19 cellular contexts compared by ENCODE assay signal in genomic region chr16:57727610-57728009, GRCh38. TPM values are rescaled to one million over a fixed set of nuclear protein-coding genes. Genes with fewer than 3 reads are reported as not detected.
A peak's percentile ranks its signal among the peaks of the same experiment; 100 is the strongest.
DNase-seq lines count a peak whose midpoint lies in the region; ATAC-seq and TF ChIP-seq lines count a peak whose summit lies in the region.
"Had no signal": no experiment of that assay in that cellular context is flagged by ENCODE, and none has a peak within 500 bp of the region (broad histone marks: within the 10 kb centered on the region; RNA-seq: fewer than 3 reads in every experiment).

No MANE protein-coding gene starts in this region.

- H3K4me3 ChIP-seq in H7 (ENCODE audit: insufficient read depth, low read depth, low read length) (no peak overlapping the region), fibroblast of pulmonary artery (replicated peaks; ENCODE audit: low read depth, low read length) (no peak overlapping the region), upper lobe of right lung (no peak overlapping the region), ascending aorta (no peak overlapping the region)
- H3K4me3 ChIP-seq: SK-N-MC had no signal

- H3K27ac Mint-ChIP-seq in activated T-helper 1 cell treated with anti-CD3 and anti-CD28 coated beads, Interleukin-12 subunit alpha, Interleukin-12 subunit beta, Interleukin-2, Interleukin-4 antibody, amounts not matched to agents 30 ng/mL and 10 ng/mL and 1 ng/mL, durations not matched to agents 14 hours and 24 hours and 36 hours: peak overlapping the region; percentile 21

- H3K27ac ChIP-seq in upper lobe of right lung: no peak overlapping the region
- H3K27ac ChIP-seq in ascending aorta: no peak overlapping the region
- H3K27ac ChIP-seq: SK-N-MC had no signal

- H3K4me1 Mint-ChIP-seq in activated T-helper 1 cell treated with anti-CD3 and anti-CD28 coated beads, Interleukin-12 subunit alpha, Interleukin-12 subunit beta, Interleukin-2, Interleukin-4 antibody, amounts not matched to agents 30 ng/mL and 10 ng/mL and 1 ng/mL, durations not matched to agents 14 hours and 24 hours and 36 hours (ENCODE audit: low read depth): no peaks in the 10 kb centered on the region

- H3K27me3 ChIP-seq in H7 (ENCODE audit: control insufficient read depth, insufficient read depth, low read length): no peaks in the 10 kb centered on the region
- no peaks in the 10 kb centered on the region for H3K27me3 ChIP-seq in upper lobe of right lung
- H3K27me3 ChIP-seq in ascending aorta: no peaks in the 10 kb centered on the region
- H3K27me3 ChIP-seq: BE2C had no signal

- no peaks in the 10 kb centered on the region for H3K27me3 Mint-ChIP-seq in activated T-helper 1 cell treated with anti-CD3 and anti-CD28 coated beads, Interleukin-12 subunit alpha, Interleukin-12 subunit beta, Interleukin-2, Interleukin-4 antibody, amounts not matched to agents 30 ng/mL and 10 ng/mL and 1 ng/mL, durations not matched to agents 14 hours and 24 hours and 36 hours (ENCODE audit: insufficient read depth)

- peaks cover under 1% of the 10 kb centered on the region for H3K36me3 Mint-ChIP-seq in activated T-helper 1 cell treated with anti-CD3 and anti-CD28 coated beads, Interleukin-12 subunit alpha, Interleukin-12 subunit beta, Interleukin-2, Interleukin-4 antibody, amounts not matched to agents 30 ng/mL and 10 ng/mL and 1 ng/mL, durations not matched to agents 14 hours and 24 hours and 36 hours (ENCODE audit: low read depth)
- H3K36me3 Mint-ChIP-seq: CD4-positive, alpha-beta memory T cell had no signal

- ATAC-seq in upper lobe of right lung: no peak

- H3K9me3 ChIP-seq in upper lobe of right lung (no peaks in the 10 kb centered on the region), ascending aorta (no peaks in the 10 kb centered on the region)
- H3K9me3 ChIP-seq: BE2C had no signal

- TF ChIP-seq CTCF in fibroblast of pulmonary artery (IDR thresholded peaks at IDR 0.05; ENCODE audit: low read length, missing control alignments): peak; percentile 3
- TF ChIP-seq CTCF in upper lobe of right lung (IDR thresholded peaks at IDR 0.05): no peak
- no peak for TF ChIP-seq CTCF in ascending aorta (IDR thresholded peaks at IDR 0.05)

- no peaks in the 10 kb centered on the region for H3K36me3 ChIP-seq in H7 (replicated peaks; ENCODE audit: control insufficient read depth, insufficient read depth, low read length)
- H3K36me3 ChIP-seq in upper lobe of right lung: no peaks in the 10 kb centered on the region
- no peaks in the 10 kb centered on the region for H3K36me3 ChIP-seq in ascending aorta
- H3K36me3 ChIP-seq: BE2C had no signal

- no peak overlapping the region for H3K4me3 Mint-ChIP-seq in activated T-helper 1 cell treated with anti-CD3 and anti-CD28 coated beads, Interleukin-12 subunit alpha, Interleukin-12 subunit beta, Interleukin-2, Interleukin-4 antibody, amounts not matched to agents 30 ng/mL and 10 ng/mL and 1 ng/mL, durations not matched to agents 14 hours and 24 hours and 36 hours
- H3K4me3 Mint-ChIP-seq: CD4-positive, alpha-beta memory T cell had no signal

- intact Hi-C loops in activated T-helper 1 cell treated with anti-CD3 and anti-CD28 coated beads, Interleukin-12 subunit alpha, Interleukin-12 subunit beta, Interleukin-2, Interleukin-4 antibody, amounts not matched to agents 30 ng/mL and 10 ng/mL and 1 ng/mL, durations not matched to agents 14 hours and 24 hours and 36 hours (cut with micrococcal nuclease): no loop called here
- intact Hi-C loops in upper lobe of right lung (cut with DNase I) (no loop called here), ascending aorta (cut with DNase I) (no loop called here)

- H3K4me1 ChIP-seq in upper lobe of right lung (no peaks in the 10 kb centered on the region), ascending aorta (no peaks in the 10 kb centered on the region)
- H3K4me1 ChIP-seq: BE2C had no signal

- H3K9me3 Mint-ChIP-seq in activated T-helper 1 cell treated with anti-CD3 and anti-CD28 coated beads, Interleukin-12 subunit alpha, Interleukin-12 subunit beta, Interleukin-2, Interleukin-4 antibody, amounts not matched to agents 30 ng/mL and 10 ng/mL and 1 ng/mL, durations not matched to agents 14 hours and 24 hours and 36 hours: peaks cover 12% of the 10 kb centered on the region

- DNase-seq in H7: peak; percentile 42
- DNase-seq in activated T-helper 1 cell treated with anti-CD3 and anti-CD28 coated beads, Interleukin-12 subunit alpha, Interleukin-12 subunit beta, Interleukin-2, Interleukin-4 antibody, amounts not matched to agents 30 ng/mL and 10 ng/mL and 1 ng/mL, durations not matched to agents 14 hours and 24 hours and 36 hours (ENCODE audit: low spot score): no peak
- DNase-seq in fibroblast of pulmonary artery (ENCODE audit: low read depth): no peak
- peak; percentile 36 for DNase-seq in upper lobe of right lung
- DNase-seq in NCI-H1417 (lab: John Stamatoyannopoulos, UW): no peak
- no peak for DNase-seq in ascending aorta (ENCODE audit: low spot score in 2 of 2)
- DNase-seq in Kasumi-1 (lab: John Stamatoyannopoulos, UW): no peak
- DNase-seq: BE2C; CD4-positive, alpha-beta memory T cell; GF-D8; HCEC 1CT; KG1; NCI-H1092; NCI-H2081 treated with DMSO at 0.1 percent for 48 hours; NCI-H2227 treated with DMSO at 0.1 percent for 48 hours; NCI-H524 had no signal

RNA-seq across cellular contexts. Expression of gene KATNB1, which starts 8.0 kb away (rescaled TPM):
- total RNA-seq in H7 (2014; rRNA removed; shearing (Covaris generic)): 65.0 and 80.6 TPM in 2 replicates
- 46.1 and 49.1 TPM in 2 replicates for total RNA-seq in activated T-helper 1 cell treated with anti-CD3 and anti-CD28 coated beads, Interleukin-12 subunit alpha, Interleukin-12 subunit beta, Interleukin-2, Interleukin-4 antibody, amounts not matched to agents 30 ng/mL and 10 ng/mL and 1 ng/mL, durations not matched to agents 14 hours and 24 hours and 36 hours
- total RNA-seq in upper lobe of right lung (16.6 TPM), ascending aorta (35.3 TPM)

RNA-seq across cellular contexts. Expression of gene DRC7, which starts 33.0 kb away (rescaled TPM):
- total RNA-seq in H7 (2014; rRNA removed; shearing (Covaris generic)): 0.03 TPM in 1 of 2 replicates, not detected in the other
- total RNA-seq in activated T-helper 1 cell treated with anti-CD3 and anti-CD28 coated beads, Interleukin-12 subunit alpha, Interleukin-12 subunit beta, Interleukin-2, Interleukin-4 antibody, amounts not matched to agents 30 ng/mL and 10 ng/mL and 1 ng/mL, durations not matched to agents 14 hours and 24 hours and 36 hours: not detected in 2 replicates
- total RNA-seq in upper lobe of right lung (not detected), ascending aorta (not detected)
- total RNA-seq: CD4-positive, alpha-beta memory T cell; Daoy; MCF 10A had no signal

RNA-seq across cellular contexts. Expression of gene ADGRG3, which starts 59.5 kb away (rescaled TPM):
- 0.07 and 0.67 TPM in 2 replicates for total RNA-seq in H7 (2014; rRNA removed; shearing (Covaris generic))
- total RNA-seq in activated T-helper 1 cell treated with anti-CD3 and anti-CD28 coated beads, Interleukin-12 subunit alpha, Interleukin-12 subunit beta, Interleukin-2, Interleukin-4 antibody, amounts not matched to agents 30 ng/mL and 10 ng/mL and 1 ng/mL, durations not matched to agents 14 hours and 24 hours and 36 hours: not detected in 2 replicates
- total RNA-seq in upper lobe of right lung: 5.8 TPM
- total RNA-seq in ascending aorta: not detected
- total RNA-seq: CD4-positive, alpha-beta memory T cell; Daoy; MCF 10A had no signal

Comparison
In these comparisons a context has a peak if more than half of its experiments do, and no peak if none do; other contexts are left out.
1. DNase-seq: peak in H7 (single experiment) and upper lobe of right lung (single experiment); none in activated T-helper 1 cell treated with anti-CD3 and anti-CD28 coated beads, Interleukin-12 subunit alpha, Interleukin-12 subunit beta, Interleukin-2, Interleukin-4 antibody, amounts not matched to agents 30 ng/mL and 10 ng/mL and 1 ng/mL, durations not matched to agents 14 hours and 24 hours and 36 hours (single experiment), fibroblast of pulmonary artery (single experiment), NCI-H1417 (0 of 3), ascending aorta (0 of 2) and Kasumi-1 (0 of 2).